8 cellular contexts compared by ENCODE assay signal in genomic region chr1:43368646-43369020, GRCh38. TPM values are rescaled to one million over a fixed set of nuclear protein-coding genes. Genes with fewer than 3 reads are reported as not detected.
DNase-seq lines count a peak whose midpoint lies in the region; ATAC-seq, FAIRE-seq and TF ChIP-seq lines count a peak whose summit lies in the region.

No MANE protein-coding gene starts in this region.

- TF ChIP-seq CTCF in heart left ventricle (IDR thresholded peaks at IDR 0.05) (no peak), astrocyte of the cerebellum (IDR thresholded peaks at IDR 0.05; ENCODE audit: low read depth, low read length, missing control alignments) (no peak)

- peaks cover 12% of the 10 kb centered on the region for H3K36me3 Mint-ChIP-seq in memory B cell

- H3K27me3 Mint-ChIP-seq in memory B cell = no peaks in the 10 kb centered on the region

- H3K4me3 ChIP-seq in heart left ventricle (peak overlapping the region; percentile 36 to 97 (median 90)), astrocyte of the cerebellum (ENCODE audit: low read depth, low read length) (peak overlapping the region; percentile 77)

- peak overlapping the region; percentile 87 for H3K27ac Mint-ChIP-seq in memory B cell

- no peaks in the 10 kb centered on the region for H3K9me3 Mint-ChIP-seq in memory B cell

- in situ Hi-C loops in astrocyte of the cerebellum (cut with HindIII; ENCODE audit: low sequenced_read_pairs) = no loop called here

- peak overlapping the region; percentile 90 for H3K4me3 Mint-ChIP-seq in memory B cell

- ATAC-seq in heart left ventricle (no peak), Right ventricle myocardium superior (ENCODE audit: poor library complexity) (no peak), memory B cell (ENCODE audit: low read depth) (no peak), HG02981 (IDR thresholded peaks at IDR 0.05; ENCODE audit: unreplicated experiment) (no peak), left lobe of liver (no peak)

- H3K27ac ChIP-seq in heart left ventricle = peak overlapping the region; percentile 80 to 99 (median 96)

- no peaks in the 10 kb centered on the region for H3K27me3 ChIP-seq in heart left ventricle

- H3K9me3 ChIP-seq in heart left ventricle = no peaks in the 10 kb centered on the region

- no peak for TF ChIP-seq POLR2A in heart left ventricle (IDR thresholded peaks at IDR 0.05)

- peaks cover 37% of the 10 kb centered on the region for H3K4me1 Mint-ChIP-seq in memory B cell

- H3K36me3 ChIP-seq in heart left ventricle = peaks cover 3 to 28% (median 19%) of the 10 kb centered on the region in 9 donors

- DNase-seq in heart left ventricle (no peak), Right ventricle myocardium superior (no peak), astrocyte of the cerebellum (ENCODE audit: low read depth) (no peak), memory B cell (ENCODE audit: low spot score in 2 of 2) (no peak), urothelium cell line (ENCODE audit: low spot score) (peak; percentile 46), NCI-H1417 treated with DMSO at 0.1 percent for 48 hours (lab: John Stamatoyannopoulos, UW) (no peak), left lobe of liver (ENCODE audit: low spot score) (no peak)

- FAIRE-seq in urothelium cell line (lab: Jason Lieb, UNC) = peak; percentile 58

- H3K4me1 ChIP-seq in heart left ventricle = peaks cover 3 to 43% (median 33%) of the 10 kb centered on the region in 12 donors

- intact Hi-C loops in heart left ventricle (cut with DNase I) (loop anchor here in 5 of 10 donors (1.0 to 5.0 kb wide), 4 partner anchors 10 to 131 kb away; partner anchors contain the start of genes MED8 (in 2 of the 5), SZT2 (in 2 of the 5), CDC20 (in 1 of the 5) and TIE1 (in 1 of the 5)), Right ventricle myocardium superior (cut with DNase I) (loop anchor here (5.0 kb wide), 1 partner anchor 131 kb away; no protein-coding TSS in a partner anchor)

- 20 to 25% (median 23%) methylated on average over 6 of the region's 6 CpGs for WGBS in heart left ventricle, 4 donors

RNA-seq across cellular contexts. Expression of gene ELOVL1, which starts 0.8 kb away (rescaled TPM):
- 10 to 100 TPM; 22.1 to 63.5 (median 33.6) TPM for total RNA-seq in heart left ventricle
- polyA plus RNA-seq in heart left ventricle = 10 to 100 TPM; 25.7 to 93.4 TPM
- 29.3 TPM for total RNA-seq in Right ventricle myocardium superior
- total RNA-seq in left lobe of liver = 21.7 TPM

RNA-seq across cellular contexts. Expression of gene CDC20, which starts 9.9 kb away (rescaled TPM):
- 10 to 100 TPM in 1 of 9 donors, 1 to 10 TPM in 5, under 1 TPM in 3; 0.45 to 16.9 (median 1.5) TPM for total RNA-seq in heart left ventricle
- under 1 TPM; 0.38 to 0.49 TPM for polyA plus RNA-seq in heart left ventricle
- 0.83 TPM for total RNA-seq in Right ventricle myocardium superior
- total RNA-seq in left lobe of liver = 0.78 TPM

RNA-seq across cellular contexts. Expression of gene MED8, which starts 21.0 kb away (rescaled TPM):
- total RNA-seq in heart left ventricle (10 to 100 TPM; 13.7 to 25.4 (median 16.9) TPM), Right ventricle myocardium superior (16.5 TPM), left lobe of liver (19.7 TPM)
- polyA plus RNA-seq in heart left ventricle = 10 to 100 TPM; 11.7 to 31.4 TPM

RNA-seq across cellular contexts. Expression of gene SZT2, which starts 21.1 kb away (rescaled TPM):
- total RNA-seq in heart left ventricle (10 to 100 TPM; 19.0 to 39.7 (median 24.4) TPM), Right ventricle myocardium superior (26.8 TPM), left lobe of liver (21.3 TPM)
- polyA plus RNA-seq in heart left ventricle = 10 to 100 TPM; 13.1 to 29.1 TPM

RNA-seq across cellular contexts. Expression of gene MPL, which starts 31.0 kb away (rescaled TPM):
- total RNA-seq in heart left ventricle = under 1 TPM; 0.25 to 0.98 (median 0.59) TPM
- under 1 TPM in 1 of 2 donors, not detected in 1; 0.11 TPM for polyA plus RNA-seq in heart left ventricle
- total RNA-seq in Right ventricle myocardium superior = 0.40 TPM
- 0.15 TPM for total RNA-seq in left lobe of liver
